In genomic region chr15:42385206-42385979, GRCh38 we compare ENCODE assay signal across 8 cellular contexts. TPM values are rescaled to one million over a fixed set of nuclear protein-coding genes. Genes with fewer than 3 reads are reported as not detected.
DNase-seq lines count a peak whose midpoint lies in the region; ATAC-seq, FAIRE-seq and TF ChIP-seq lines count a peak whose summit lies in the region.

No MANE protein-coding gene starts in this region.

- no peak overlapping the region for H3K9ac ChIP-seq in endothelial cell of umbilical vein (replicated peaks; ENCODE audit: extremely low read depth, insufficient read depth, low read length)

- no peak overlapping the region for H3K27ac Mint-ChIP-seq in neural crest cell (ENCODE audit: unreplicated experiment)
- no peak overlapping the region for H3K27ac Mint-ChIP-seq in naive thymus-derived CD8-positive, alpha-beta T cell

- BruUV-seq in endothelial cell of umbilical vein (replicated peaks; lab: Mats Ljungman, UMichigan), result no TSS peak

- no peaks in the 10 kb centered on the region for H3K27me3 Mint-ChIP-seq in neural crest cell (ENCODE audit: low read depth)
- H3K27me3 Mint-ChIP-seq in naive thymus-derived CD8-positive, alpha-beta T cell, result no peaks in the 10 kb centered on the region

- H3K4me1 ChIP-seq in HAP-1, result peaks cover 11% of the 10 kb centered on the region
- H3K4me1 ChIP-seq in endothelial cell of umbilical vein (ENCODE audit: control insufficient read depth, extremely low read depth, insufficient read depth, low read length), result peaks cover 11% of the 10 kb centered on the region

- no peaks in the 10 kb centered on the region for H3K9me3 Mint-ChIP-seq in neural crest cell
- no peaks in the 10 kb centered on the region for H3K9me3 Mint-ChIP-seq in naive thymus-derived CD8-positive, alpha-beta T cell

- no peaks in the 10 kb centered on the region for H4K20me1 ChIP-seq in endothelial cell of umbilical vein (replicated peaks; ENCODE audit: control insufficient read depth, extremely low read depth, insufficient read depth, low read length)

- H3K27ac ChIP-seq in endothelial cell of umbilical vein (ENCODE audit: insufficient read depth, low read depth, low read length), result no peak overlapping the region

- dilution Hi-C loops in endothelial cell of umbilical vein (cut with MboI; ENCODE audit: extremely low pct_ligation_motif_present, low sequenced_read_pairs), result no loop called here

- H3K27me3 ChIP-seq in HAP-1 (ENCODE audit: low read depth) (no peaks in the 10 kb centered on the region), endothelial cell of umbilical vein (ENCODE audit: control insufficient read depth in 2 of 2, insufficient read depth in 2 of 2, low read length in 2 of 2) (peaks cover 0 to 6% of the 10 kb centered on the region in 2 experiments)

- H3K36me3 Mint-ChIP-seq in neural crest cell (ENCODE audit: low read depth), result no peaks in the 10 kb centered on the region
- peaks cover 0 to 23% (median 10%) of the 10 kb centered on the region in 3 donors for H3K36me3 Mint-ChIP-seq in naive thymus-derived CD8-positive, alpha-beta T cell

- H2AFZ ChIP-seq in endothelial cell of umbilical vein (ENCODE audit: low read depth, low read length), result no peak overlapping the region

- no peak overlapping the region for H3K4me3 Mint-ChIP-seq in neural crest cell
- H3K4me3 Mint-ChIP-seq in naive thymus-derived CD8-positive, alpha-beta T cell, result no peak overlapping the region

- TF ChIP-seq CTCF in endothelial cell of umbilical vein (IDR thresholded peaks at IDR 0.05; ENCODE audit: extremely low read depth in 1 of 2, insufficient read depth in 1 of 2, low read depth in 1 of 2, low read length in 2 of 2) (peak; percentile 71 to 79), neural crest cell (conservative IDR thresholded peaks at IDR 0.05) (peak; percentile 70)

- H3K4me3 ChIP-seq in HAP-1 (no peak overlapping the region), endothelial cell of umbilical vein (replicated peaks in 1 of 3; ENCODE audit: insufficient read depth in 1 of 3, low read depth in 1 of 3, low read length in 3 of 3) (no peak overlapping the region)

- CTCF ChIA-PET in endothelial cell of umbilical vein (lab: Charles Lee), result interaction anchor here (0.5 to 2.6 kb wide), 55 partner anchors 10 to 395 kb away, joined by 3 to 31 read pairs (median 4); partner anchors contain the start of genes GANC, PLA2G4F, TMEM87A and VPS39

- in situ Hi-C loops in HAP-1 (cut with MboI; ENCODE audit: low sequenced_read_pairs), result no loop called here

- POLR2A ChIA-PET in endothelial cell of umbilical vein (lab: Charles Lee), result no interaction called here
- POLR2A ChIA-PET in naive thymus-derived CD8-positive, alpha-beta T cell (lab: Charles Lee), result no interaction called here

- H3K36me3 ChIP-seq in HAP-1 (replicated peaks) (no peaks in the 10 kb centered on the region), endothelial cell of umbilical vein (ENCODE audit: control insufficient read depth in 2 of 2, extremely low read depth in 1 of 2, insufficient read depth in 2 of 2, low read length in 2 of 2) (no peaks in the 10 kb centered on the region)

- H3K4me1 Mint-ChIP-seq in neural crest cell, result peaks cover 21% of the 10 kb centered on the region
- H3K4me1 Mint-ChIP-seq in naive thymus-derived CD8-positive, alpha-beta T cell, result no peaks in the 10 kb centered on the region

- FAIRE-seq in RCC 7860 (lab: Jason Lieb, UNC), result no peak
- peak; percentile 81 for FAIRE-seq in endothelial cell of umbilical vein (lab: Jason Lieb, UNC)
- FAIRE-seq in GM12892 (lab: Jason Lieb, UNC), result no peak

- no peaks in the 10 kb centered on the region for H3K79me2 ChIP-seq in endothelial cell of umbilical vein (ENCODE audit: control insufficient read depth, insufficient read depth, low read length)

- no peak overlapping the region for H3K4me2 ChIP-seq in endothelial cell of umbilical vein (ENCODE audit: insufficient read depth, low read length)

- no peaks in the 10 kb centered on the region for H3K9me3 ChIP-seq in HAP-1
- H3K9me3 ChIP-seq in endothelial cell of umbilical vein (replicated peaks; ENCODE audit: control insufficient read depth, insufficient read depth, low read length), result no peaks in the 10 kb centered on the region

- DNase-seq in DMS53 (lab: John Stamatoyannopoulos, UW) (peak; percentile 69), HAP-1 (ENCODE audit: low spot score in 2 of 2) (peak; percentile 75 to 78), RCC 7860 (ENCODE audit: low spot score) (peak; percentile 36), endothelial cell of umbilical vein (ENCODE audit: low read depth, low spot score) (peak; percentile 59), neural crest cell (ENCODE audit: low read depth, low spot score) (peak; percentile 40), GM12892 (ENCODE audit: insufficient read length) (no peak)
- no peak for DNase-seq in naive thymus-derived CD8-positive, alpha-beta T cell

- intact Hi-C loops in endothelial cell of umbilical vein (cut with micrococcal nuclease), result loop anchor here (1.0 to 10.0 kb wide), 3 partner anchors 112 to 311 kb away; partner anchors contain the start of genes GANC, TMEM87A and VPS39

- no peaks in the 10 kb centered on the region for H3K9me1 ChIP-seq in endothelial cell of umbilical vein (replicated peaks; ENCODE audit: control insufficient read depth, extremely low read depth, insufficient read depth, low read length)

- no peak for ATAC-seq in GM18907 (IDR thresholded peaks at IDR 0.05; ENCODE audit: unreplicated experiment)
- no peak for ATAC-seq in naive thymus-derived CD8-positive, alpha-beta T cell

- TF ChIP-seq POLR2A in endothelial cell of umbilical vein (IDR thresholded peaks at IDR 0.05; ENCODE audit: low read depth, low read length) (no peak), GM12892 (IDR thresholded peaks at IDR 0.05; ENCODE audit: low read depth, low read length) (no peak)

TF ChIP-seq in endothelial cell of umbilical vein, 7 proteins besides CTCF, POLR2A, EP300 and RAD21:
- TF ChIP-seq JUN (IDR thresholded peaks at IDR 0.05; ENCODE audit: borderline replicate concordance, insufficient read depth, insufficient read length, low read depth), result no peak
- TF ChIP-seq GATA2 (IDR thresholded peaks at IDR 0.05; ENCODE audit: insufficient read depth, insufficient read length, low read depth, low read length), result no peak
- no peak for TF ChIP-seq POLR2AphosphoS5 (IDR thresholded peaks at IDR 0.05; ENCODE audit: insufficient read depth, low read depth, low read length)
- no peak for TF ChIP-seq MYC (IDR thresholded peaks at IDR 0.05; ENCODE audit: low read depth, low read length)
- no peak for TF ChIP-seq EZH2 (IDR thresholded peaks at IDR 0.05; ENCODE audit: borderline replicate concordance, low read depth, low read length, severe bottlenecking)
- TF ChIP-seq FOS (IDR thresholded peaks at IDR 0.05; ENCODE audit: borderline replicate concordance, insufficient read depth, low read length), result no peak
- no peak for TF ChIP-seq MAX (IDR thresholded peaks at IDR 0.05; ENCODE audit: insufficient read depth, insufficient read length)

RNA-seq across cellular contexts. Expression of gene CAPN3, which starts 26.1 kb away (rescaled TPM):
- total RNA-seq in endothelial cell of umbilical vein (0.51 and 2.2 TPM in 2 replicates), neural crest cell (2.2 and 2.7 TPM in 2 replicates)
- polyA plus RNA-seq in endothelial cell of umbilical vein, result 3.7 and 3.9 TPM in 2 replicates
- polyA plus RNA-seq in endothelial cell of umbilical vein (2011; cell fraction: cytosol; rRNA removed), result 0.90 and 1.1 TPM in 2 replicates
- polyA plus RNA-seq in endothelial cell of umbilical vein (2011; cell fraction: nucleus; rRNA removed), result 21.2 and 27.1 TPM in 2 replicates
- 1.1 and 1.2 TPM in 2 replicates for polyA plus RNA-seq in endothelial cell of umbilical vein (2012)
- polyA minus RNA-seq in endothelial cell of umbilical vein, result 1.1 and 2.8 TPM in 2 replicates
- polyA minus RNA-seq in endothelial cell of umbilical vein (2011; cell fraction: cytosol; rRNA and poly(A)+ RNA removed), result 1.1 TPM
- 1.6 and 3.3 TPM in 2 replicates for polyA minus RNA-seq in endothelial cell of umbilical vein (2011; cell fraction: nucleus; rRNA and poly(A)+ RNA removed)
- total RNA-seq in naive thymus-derived CD8-positive, alpha-beta T cell, result 10 to 100 TPM; 20.0 to 24.2 TPM
- polyA plus RNA-seq in naive thymus-derived CD8-positive, alpha-beta T cell, result 1 to 10 TPM in 1 of 3 donors, under 1 TPM in 2; 0.46 to 4.7 (median 0.48) TPM
- 10.6 TPM for polyA plus RNA-seq in GM12892 (2012; ENCODE audit: missing spikeins)

Comparison
In these comparisons a context has a peak if more than half of its experiments do, and no peak if none do; other contexts are left out.
1. DNase-seq: peak in DMS53 (single experiment), HAP-1 (2 of 2), RCC 7860 (single experiment), endothelial cell of umbilical vein (single experiment) and neural crest cell (single experiment); none in naive thymus-derived CD8-positive, alpha-beta T cell (0 of 10) and GM12892 (single experiment).